ENCODE assay signal across 25 cellular contexts in the genomic region with DNA sequence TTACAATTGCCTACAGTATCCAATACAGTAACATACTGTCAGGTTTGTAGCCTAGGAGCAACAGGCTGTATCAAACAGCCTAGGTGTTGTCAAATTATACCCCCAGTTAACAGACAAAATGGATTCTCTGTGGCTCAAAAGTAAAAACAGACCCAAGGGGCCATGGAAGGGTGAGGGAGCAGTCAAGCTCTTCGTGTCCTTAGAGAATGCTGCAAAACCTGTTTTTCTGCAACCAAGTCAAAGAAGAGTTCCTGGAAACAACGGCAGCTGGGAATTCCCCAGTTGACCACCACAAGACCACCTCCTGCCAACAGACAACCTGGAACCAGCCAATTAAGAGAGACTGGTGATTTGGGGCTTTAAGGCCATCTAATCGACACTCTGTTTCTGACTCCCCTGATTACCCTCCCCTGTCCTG. TPM values are rescaled to one million over a fixed set of nuclear protein-coding genes. Genes with fewer than 3 reads are reported as not detected.
DNase-seq lines count a peak whose midpoint lies in the region; ATAC-seq and TF ChIP-seq lines count a peak whose summit lies in the region.
"Had no signal": no experiment of that assay in that cellular context is flagged by ENCODE, and none has a peak within 500 bp of the region (broad histone marks: within the 10 kb centered on the region; RNA-seq: fewer than 3 reads in every experiment).

No MANE protein-coding gene starts in this region.

- H3K9me3 ChIP-seq in endodermal cell (ENCODE audit: control insufficient read depth, low read length), result no peaks in the 10 kb centered on the region
- H3K9me3 ChIP-seq: HAP-1, psoas muscle, tibial nerve had no signal

- whole genome bisulfite sequencing in endodermal cell (ENCODE audit: insufficient coverage in 1 of 2, insufficient read length in 1 of 2), 2 experiments, result 83 to 89% methylated on average over 3 of the region's 3 CpGs

- H3K27me3 ChIP-seq in endodermal cell (ENCODE audit: control insufficient read depth, insufficient read depth, low read length, poor library complexity, severe bottlenecking), result no peaks in the 10 kb centered on the region
- H3K27me3 ChIP-seq: tibial nerve had no signal

- H3K4me1 ChIP-seq in endodermal cell (ENCODE audit: control insufficient read depth, insufficient read depth, low read length), result peaks cover 10% of the 10 kb centered on the region
- H3K4me1 ChIP-seq: HAP-1 had no signal

- DNase-seq in NCI-H2196 (lab: John Stamatoyannopoulos, UW; ENCODE audit: unreplicated experiment), result peak; percentile 3
- DNase-seq in NCI-H2196 treated with DMSO at 0.1 percent for 48 hours (lab: John Stamatoyannopoulos, UW; ENCODE audit: unreplicated experiment), result no peak
- DNase-seq in endodermal cell, result peak; percentile 75
- peak; percentile 84 for DNase-seq in left kidney (ENCODE audit: low read depth, low spot score)
- no peak for DNase-seq in type B pancreatic cell (ENCODE audit: extremely low spot score, unreplicated experiment)
- DNase-seq in NCI-H345 treated with DMSO at 0.1 percent for 48 hours (lab: John Stamatoyannopoulos, UW; ENCODE audit: unreplicated experiment), result no peak
- DNase-seq in AG08395 (ENCODE audit: low spot score), result no peak
- DNase-seq: activated CD4-positive, alpha-beta memory T cell treated with anti-CD3 and anti-CD28 coated beads, Interleukin-2, amount 10 ng/mL, durations not matched to agents 7 days and 5 days; activated naive CD4-positive, alpha-beta T cell treated with anti-CD3 and anti-CD28 coated beads, Interleukin-2, amount 50 U/mL, for 16 hours; activated T-cell treated with anti-CD3 and anti-CD28 coated beads, Interleukin-2, amount 50 U/mL, for 24 hours; DMS79 treated with DMSO at 0.1 percent for 48 hours; erythroblast; Kasumi-1; left ventricle myocardium superior; naive thymus-derived CD4-positive, alpha-beta T cell; NCI-H1417; NCI-H226; psoas muscle; Right ventricle myocardium superior had no signal

- H3K27ac Mint-ChIP-seq in endodermal cell (peak overlapping the region; percentile 88), type B pancreatic cell (peak overlapping the region; percentile 91)
- H3K27ac Mint-ChIP-seq: activated CD4-positive, alpha-beta memory T cell treated with anti-CD3 and anti-CD28 coated beads, Interleukin-2, amount 10 ng/mL, durations not matched to agents 7 days and 5 days; activated T-cell treated with anti-CD3 and anti-CD28 coated beads, Interleukin-2, amount 50 U/mL, for 24 hours; CD14-positive monocyte; dendritic cell treated with granulocyte-macrophage colony-stimulating factor and Interleukin-4, amounts not matched to agents 40 ng/mL and 50 ng/mL, for 4 days; naive thymus-derived CD4-positive, alpha-beta T cell; stimulated activated memory B cell treated with anti-CD40 and anti-IgM and Interleukin-4, amounts not matched to agents 10 μg/mL and 1 μg/mL and 100 μg/mL, for 72 hours had no signal

- H3K27ac ChIP-seq in endodermal cell (ENCODE audit: low read depth, low read length), result no peak overlapping the region
- H3K27ac ChIP-seq: psoas muscle, tibial nerve had no signal

- no peaks in the 10 kb centered on the region for H3K36me3 Mint-ChIP-seq in endodermal cell (ENCODE audit: low read depth)
- H3K36me3 Mint-ChIP-seq in type B pancreatic cell, result no peaks in the 10 kb centered on the region
- H3K36me3 Mint-ChIP-seq: CD14-positive monocyte had no signal

- H3K9ac ChIP-seq in endodermal cell (ENCODE audit: extremely low read depth, low read length, poor library complexity, severe bottlenecking), result no peak overlapping the region

- no peaks in the 10 kb centered on the region for H3K9me3 Mint-ChIP-seq in endodermal cell
- no peaks in the 10 kb centered on the region for H3K9me3 Mint-ChIP-seq in type B pancreatic cell
- H3K9me3 Mint-ChIP-seq: activated CD4-positive, alpha-beta memory T cell treated with anti-CD3 and anti-CD28 coated beads, Interleukin-2, amount 10 ng/mL, durations not matched to agents 7 days and 5 days; activated T-cell treated with anti-CD3 and anti-CD28 coated beads, Interleukin-2, amount 50 U/mL, for 24 hours; CD14-positive monocyte; dendritic cell treated with granulocyte-macrophage colony-stimulating factor and Interleukin-4, amounts not matched to agents 40 ng/mL and 50 ng/mL, for 4 days; naive thymus-derived CD4-positive, alpha-beta T cell; stimulated activated memory B cell treated with anti-CD40 and anti-IgM and Interleukin-4, amounts not matched to agents 10 μg/mL and 1 μg/mL and 100 μg/mL, for 72 hours had no signal

- H3K36me3 ChIP-seq in endodermal cell (ENCODE audit: control insufficient read depth, insufficient read depth, low read length), result no peaks in the 10 kb centered on the region
- H3K36me3 ChIP-seq: HAP-1 had no signal

- no peak overlapping the region for H3K4me3 Mint-ChIP-seq in endodermal cell
- peak overlapping the region; percentile 48 for H3K4me3 Mint-ChIP-seq in type B pancreatic cell
- H3K4me3 Mint-ChIP-seq: activated CD4-positive, alpha-beta memory T cell treated with anti-CD3 and anti-CD28 coated beads, Interleukin-2, amount 10 ng/mL, durations not matched to agents 7 days and 5 days; activated T-cell treated with anti-CD3 and anti-CD28 coated beads, Interleukin-2, amount 50 U/mL, for 24 hours; CD14-positive monocyte; dendritic cell treated with granulocyte-macrophage colony-stimulating factor and Interleukin-4, amounts not matched to agents 40 ng/mL and 50 ng/mL, for 4 days; naive thymus-derived CD4-positive, alpha-beta T cell; stimulated activated memory B cell treated with anti-CD40 and anti-IgM and Interleukin-4, amounts not matched to agents 10 μg/mL and 1 μg/mL and 100 μg/mL, for 72 hours had no signal

- peaks cover 31% of the 10 kb centered on the region for H3K4me1 Mint-ChIP-seq in endodermal cell
- H3K4me1 Mint-ChIP-seq in type B pancreatic cell (ENCODE audit: unreplicated experiment), result peaks cover 42% of the 10 kb centered on the region

- TF ChIP-seq CTCF in endodermal cell (conservative IDR thresholded peaks at IDR 0.05) (no peak), type B pancreatic cell (conservative IDR thresholded peaks at IDR 0.05) (no peak)

- H3K4me3 ChIP-seq in endodermal cell (ENCODE audit: low read length), result no peak overlapping the region
- H3K4me3 ChIP-seq: HAP-1, psoas muscle, tibial nerve had no signal

- no peaks in the 10 kb centered on the region for H3K27me3 Mint-ChIP-seq in endodermal cell (ENCODE audit: insufficient read depth)
- no peaks in the 10 kb centered on the region for H3K27me3 Mint-ChIP-seq in type B pancreatic cell
- H3K27me3 Mint-ChIP-seq: activated CD4-positive, alpha-beta memory T cell treated with anti-CD3 and anti-CD28 coated beads, Interleukin-2, amount 10 ng/mL, durations not matched to agents 7 days and 5 days; activated T-cell treated with anti-CD3 and anti-CD28 coated beads, Interleukin-2, amount 50 U/mL, for 24 hours; naive thymus-derived CD4-positive, alpha-beta T cell; stimulated activated memory B cell treated with anti-CD40 and anti-IgM and Interleukin-4, amounts not matched to agents 10 μg/mL and 1 μg/mL and 100 μg/mL, for 72 hours had no signal

- no peak for ATAC-seq in HG03521 (IDR thresholded peaks at IDR 0.05; ENCODE audit: unreplicated experiment)
- ATAC-seq: left ventricle myocardium superior; naive thymus-derived CD4-positive, alpha-beta T cell; psoas muscle; stimulated activated memory B cell treated with anti-CD40 and anti-IgM and Interleukin-4, amounts not matched to agents 10 μg/mL and 1 μg/mL and 100 μg/mL, for 72 hours had no signal

RNA-seq across cellular contexts. Expression of a gene that starts 11.1 kb away (rescaled TPM):
- total RNA-seq in endodermal cell (10 to 100 TPM; 55.7 to 61.8 TPM), type B pancreatic cell (ENCODE audit: low replicate concordance) (56.8 and 59.2 TPM in 2 replicates)
- 58.0 TPM for polyA plus RNA-seq in endodermal cell (2013, experiment 1 of 2)
- 62.1 TPM for polyA plus RNA-seq in endodermal cell (2013, experiment 2 of 2)

RNA-seq across cellular contexts. Expression of a gene that starts 45.7 kb away (rescaled TPM):
- total RNA-seq in endodermal cell (100 to 1,000 TPM; 261 to 289 TPM), type B pancreatic cell (ENCODE audit: low replicate concordance) (153 and 192 TPM in 2 replicates)
- polyA plus RNA-seq in endodermal cell (2013, experiment 1 of 2), result 232 TPM
- 214 TPM for polyA plus RNA-seq in endodermal cell (2013, experiment 2 of 2)

Comparison
In these comparisons a context has a peak if more than half of its experiments do, and no peak if none do; other contexts are left out.
1. DNase-seq: peak in NCI-H2196 (single experiment), endodermal cell (single experiment) and left kidney (single experiment); none in NCI-H2196 treated with DMSO at 0.1 percent for 48 hours (single experiment), type B pancreatic cell (single experiment), NCI-H345 treated with DMSO at 0.1 percent for 48 hours (single experiment) and AG08395 (single experiment).